30 cellular contexts compared by ENCODE assay signal in the genomic region with DNA sequence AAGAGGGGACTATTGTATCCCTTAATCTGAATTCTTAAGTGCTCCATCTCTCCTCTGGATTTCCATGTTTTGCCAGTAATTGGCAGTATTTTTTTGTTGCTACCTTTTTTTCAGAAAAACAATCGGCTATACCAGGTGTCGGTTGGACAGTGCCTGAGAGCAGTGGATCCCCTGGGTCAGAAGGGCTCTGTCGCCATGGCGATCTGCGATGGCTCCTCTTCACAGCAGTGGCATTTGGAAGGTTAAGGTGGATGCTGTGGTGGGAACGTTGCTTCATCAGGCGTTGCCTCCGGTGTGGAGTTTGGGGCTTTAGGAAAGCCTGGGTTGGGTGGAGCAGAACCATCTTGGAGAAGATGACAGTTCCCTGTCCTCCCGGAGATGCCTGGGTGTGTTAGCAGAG.
"Had no signal": no experiment of that assay in that cellular context is flagged by ENCODE, and none has a peak within 500 bp of the region (broad histone marks: within the 10 kb centered on the region; RNA-seq: fewer than 3 reads in every experiment).

No MANE protein-coding gene starts in this region.

- H3K27me3 ChIP-seq: brain microvascular endothelial cell, dorsolateral prefrontal cortex, esophagus squamous epithelium, gastroesophageal sphincter had no signal

- H3K27ac Mint-ChIP-seq: activated CD8-positive, alpha-beta T cell treated with anti-CD3 and anti-CD28 coated beads for 36 hours; activated naive CD4-positive, alpha-beta T cell treated with anti-CD3 and anti-CD28 coated beads, Interleukin-2, amount 10 ng/mL, durations not matched to agents 7 days and 5 days; activated naive CD8-positive, alpha-beta T cell treated with anti-CD3 and anti-CD28 coated beads, Interleukin-2, amount 10 ng/mL, durations not matched to agents 7 days and 5 days; activated T-helper 17 cell treated with anti-CD3 and anti-CD28 coated beads, Interleukin-2, amount 50 U/mL, for 72 hours; dendritic cell treated with granulocyte-macrophage colony-stimulating factor and Interleukin-4, amounts not matched to agents 40 ng/mL and 50 ng/mL, for 4 days; endodermal cell had no signal

- H3K4me3 ChIP-seq: coronary artery, dorsolateral prefrontal cortex, esophagus squamous epithelium, gastroesophageal sphincter had no signal

- H3K27ac ChIP-seq: brain microvascular endothelial cell, coronary artery, dorsolateral prefrontal cortex, esophagus squamous epithelium, gastroesophageal sphincter had no signal

- H3K4me3 Mint-ChIP-seq: activated CD8-positive, alpha-beta T cell treated with anti-CD3 and anti-CD28 coated beads for 36 hours; activated naive CD4-positive, alpha-beta T cell treated with anti-CD3 and anti-CD28 coated beads, Interleukin-2, amount 10 ng/mL, durations not matched to agents 7 days and 5 days; activated naive CD8-positive, alpha-beta T cell treated with anti-CD3 and anti-CD28 coated beads, Interleukin-2, amount 10 ng/mL, durations not matched to agents 7 days and 5 days; activated T-cell treated with anti-CD3 and anti-CD28 coated beads, Interleukin-2, amount 50 U/mL, for 4 hours; activated T-helper 17 cell treated with anti-CD3 and anti-CD28 coated beads, Interleukin-2, amount 50 U/mL, for 72 hours; central memory CD8-positive, alpha-beta T cell; dendritic cell treated with granulocyte-macrophage colony-stimulating factor and Interleukin-4, amounts not matched to agents 40 ng/mL and 50 ng/mL, for 4 days; endodermal cell had no signal

- DNase-seq: activated CD4-positive, alpha-beta T cell treated with anti-CD3 and anti-CD28 coated beads for 48 hours; activated CD4-positive, alpha-beta T cell treated with anti-CD3 and anti-CD28 coated beads, Interleukin-2, amount 50 U/mL, for 1 hour; activated CD4-positive, alpha-beta T cell treated with anti-CD3 and anti-CD28 coated beads, Interleukin-2, amount 50 U/mL, for 48 hours; activated CD4-positive, CD25-positive, alpha-beta regulatory T cell; activated CD4-positive, CD25-positive, alpha-beta regulatory T cell treated with anti-CD3 and anti-CD28 coated beads, Interleukin-2, amount 50 U/mL, for 72 hours; activated CD8-positive, alpha-beta memory T cell treated with anti-CD3 and anti-CD28 coated beads for 24 hours; activated CD8-positive, alpha-beta T cell treated with anti-CD3 and anti-CD28 coated beads for 36 hours; activated gamma-delta T cell; activated naive CD4-positive, alpha-beta T cell; activated naive CD4-positive, alpha-beta T cell treated with anti-CD3 and anti-CD28 coated beads, Interleukin-2, amount 10 ng/mL, durations not matched to agents 7 days and 5 days; activated naive CD8-positive, alpha-beta T cell treated with anti-CD3 and anti-CD28 coated beads, Interleukin-2, amount 10 ng/mL, durations not matched to agents 7 days and 5 days; activated T-cell treated with anti-CD3 and anti-CD28 coated beads, Interleukin-2, amount 50 U/mL, for 4 hours; amniotic stem cell; anterior cingulate cortex; brain microvascular endothelial cell; dorsolateral prefrontal cortex; effector memory CD4-positive, alpha-beta T cell; endodermal cell; erythroblast; esophagus squamous epithelium; foreskin melanocyte; head of caudate nucleus; T-helper 1 cell; T-helper 2 cell had no signal

- H3K4me1 ChIP-seq: esophagus squamous epithelium, gastroesophageal sphincter had no signal

- ATAC-seq: activated CD8-positive, alpha-beta T cell treated with anti-CD3 and anti-CD28 coated beads for 36 hours; activated naive CD4-positive, alpha-beta T cell treated with anti-CD3 and anti-CD28 coated beads, Interleukin-2, amount 50 U/mL, for 72 hours; activated T-cell treated with anti-CD3 and anti-CD28 coated beads, Interleukin-2, amount 50 U/mL, for 4 hours; activated T-helper 17 cell treated with anti-CD3 and anti-CD28 coated beads, Interleukin-2, amount 50 U/mL, for 72 hours; gastroesophageal sphincter had no signal

- H3K27me3 Mint-ChIP-seq: activated CD8-positive, alpha-beta T cell treated with anti-CD3 and anti-CD28 coated beads for 36 hours; activated naive CD4-positive, alpha-beta T cell treated with anti-CD3 and anti-CD28 coated beads, Interleukin-2, amount 10 ng/mL, durations not matched to agents 7 days and 5 days; activated naive CD8-positive, alpha-beta T cell treated with anti-CD3 and anti-CD28 coated beads, Interleukin-2, amount 10 ng/mL, durations not matched to agents 7 days and 5 days; activated T-helper 17 cell treated with anti-CD3 and anti-CD28 coated beads, Interleukin-2, amount 50 U/mL, for 72 hours; central memory CD8-positive, alpha-beta T cell; dendritic cell treated with granulocyte-macrophage colony-stimulating factor and Interleukin-4, amounts not matched to agents 40 ng/mL and 50 ng/mL, for 4 days had no signal

- H3K4me1 Mint-ChIP-seq: endodermal cell had no signal
